In genomic region chr4:125392683-125393082, GRCh38 we compare ENCODE assay signal across 27 cellular contexts.
DNase-seq lines count a peak whose midpoint lies in the region; ATAC-seq, FAIRE-seq and TF ChIP-seq lines count a peak whose summit lies in the region.
"Had no signal": no experiment of that assay in that cellular context is flagged by ENCODE, and none has a peak within 500 bp of the region (broad histone marks: within the 10 kb centered on the region; RNA-seq: fewer than 3 reads in every experiment).

No MANE protein-coding gene starts in this region.

- H3K36me3 ChIP-seq in astrocyte (ENCODE audit: insufficient read depth, low read length) (no peaks in the 10 kb centered on the region), mesodermal cell (ENCODE audit: control insufficient read depth, insufficient read depth, low read length) (no peaks in the 10 kb centered on the region), thoracic aorta (no peaks in the 10 kb centered on the region), heart right ventricle (no peaks in the 10 kb centered on the region)
- H3K36me3 ChIP-seq: BLaER1 treated with 17β-estradiol and CSF1 and Interleukin-3, amounts not matched to agents 10 nM and 100 nM had no signal

- H3K9me3 Mint-ChIP-seq in natural killer cell (no peaks in the 10 kb centered on the region), astrocyte (ENCODE audit: unreplicated experiment) (no peaks in the 10 kb centered on the region)
- no peaks in the 10 kb centered on the region for H3K9me3 Mint-ChIP-seq in natural killer cell treated with Interleukin-12 subunit alpha and Interleukin-12 subunit beta and Interleukin-15 and Interleukin-18, amount 100 ng/mL, for 72 hours
- H3K9me3 Mint-ChIP-seq: GM23338, H9 had no signal

- no peaks in the 10 kb centered on the region for H3K27me3 Mint-ChIP-seq in natural killer cell (ENCODE audit: low read depth in 2 of 2)
- no peaks in the 10 kb centered on the region for H3K27me3 Mint-ChIP-seq in natural killer cell treated with Interleukin-12 subunit alpha and Interleukin-12 subunit beta and Interleukin-15 and Interleukin-18, amount 100 ng/mL, for 72 hours
- no peaks in the 10 kb centered on the region for H3K27me3 Mint-ChIP-seq in astrocyte (ENCODE audit: low read depth, unreplicated experiment)
- H3K27me3 Mint-ChIP-seq: CD4-positive, alpha-beta T cell; IgD-negative memory B cell had no signal

- DNase-seq in natural killer cell (no peak), astrocyte (ENCODE audit: low read depth) (no peak), thoracic aorta (ENCODE audit: low spot score) (no peak), retina (no peak), putamen (ENCODE audit: low spot score) (no peak), heart right ventricle (no peak)
- DNase-seq in natural killer cell treated with Interleukin-12 subunit alpha and Interleukin-12 subunit beta and Interleukin-15 and Interleukin-18, amount 100 ng/mL, for 72 hours (ENCODE audit: low spot score), result no peak
- DNase-seq: 8988T; AML-193; CD4-positive, alpha-beta T cell; H9; HFFc6; MM.1S; NCI-H2029; NCI-H446 treated with DMSO at 0.1 percent for 48 hours; NCI-H526; NCI-H82; NK-92 treated with Interleukin-12 subunit alpha and Interleukin-12 subunit beta, amount 100 ng/mL, for 24 hours; PC-9; Right ventricle myocardium superior; RPMI8226 had no signal

- H3K4me3 Mint-ChIP-seq in natural killer cell (peak overlapping the region; percentile 55), astrocyte (ENCODE audit: unreplicated experiment) (no peak overlapping the region)
- no peak overlapping the region for H3K4me3 Mint-ChIP-seq in natural killer cell treated with Interleukin-12 subunit alpha and Interleukin-12 subunit beta and Interleukin-15 and Interleukin-18, amount 100 ng/mL, for 72 hours
- H3K4me3 Mint-ChIP-seq: CD4-positive, alpha-beta T cell; GM23338; H9; HFFc6 had no signal

- H3K27me3 ChIP-seq in astrocyte (ENCODE audit: insufficient read depth, low read length) (no peaks in the 10 kb centered on the region), thoracic aorta (replicated peaks; ENCODE audit: insufficient read depth) (no peaks in the 10 kb centered on the region), heart right ventricle (no peaks in the 10 kb centered on the region)
- H3K27me3 ChIP-seq: BLaER1 treated with 17β-estradiol and CSF1 and Interleukin-3, amounts not matched to agents 10 nM and 100 nM had no signal

- no peaks in the 10 kb centered on the region for H3K9me3 ChIP-seq in astrocyte (ENCODE audit: insufficient read depth, low read depth, low read length)
- H3K9me3 ChIP-seq in mesodermal cell (ENCODE audit: control insufficient read depth, low read length), result no peaks in the 10 kb centered on the region
- H3K9me3 ChIP-seq in thoracic aorta, result no peaks in the 10 kb centered on the region
- H3K9me3 ChIP-seq in heart right ventricle, result no peaks in the 10 kb centered on the region
- H3K9me3 ChIP-seq: BLaER1 treated with 17β-estradiol and CSF1 and Interleukin-3, amounts not matched to agents 10 nM and 100 nM had no signal

- no peak overlapping the region for H3K9ac ChIP-seq in astrocyte (ENCODE audit: low read length)
- H3K9ac ChIP-seq: BLaER1 treated with 17β-estradiol and CSF1 and Interleukin-3, amounts not matched to agents 10 nM and 100 nM; KMS-11 had no signal

- TF ChIP-seq CTCF in natural killer cell (IDR thresholded peaks at IDR 0.05), result no peak
- TF ChIP-seq CTCF in astrocyte (IDR thresholded peaks at IDR 0.05; ENCODE audit: insufficient read depth, low read depth, low read length), result no peak
- TF ChIP-seq CTCF in thoracic aorta (IDR thresholded peaks at IDR 0.05), result no peak
- no peak for TF ChIP-seq CTCF in heart right ventricle (IDR thresholded peaks at IDR 0.05)

- H3K36me3 Mint-ChIP-seq in natural killer cell, result no peaks in the 10 kb centered on the region
- H3K36me3 Mint-ChIP-seq in natural killer cell treated with Interleukin-12 subunit alpha and Interleukin-12 subunit beta and Interleukin-15 and Interleukin-18, amount 100 ng/mL, for 72 hours, result no peaks in the 10 kb centered on the region
- no peaks in the 10 kb centered on the region for H3K36me3 Mint-ChIP-seq in astrocyte (ENCODE audit: low read depth, unreplicated experiment)

- H3K27ac ChIP-seq in astrocyte (ENCODE audit: low read depth, low read length) (no peak overlapping the region), mesodermal cell (ENCODE audit: low read depth, low read length, severe bottlenecking) (peak overlapping the region; percentile 31), thoracic aorta (peak overlapping the region; percentile 3 to 46), heart right ventricle (peak overlapping the region in 4 of 10 donors; percentile 16 to 77 (median 41))
- H3K27ac ChIP-seq: BLaER1 treated with 17β-estradiol and CSF1 and Interleukin-3, amounts not matched to agents 10 nM and 100 nM; KMS-11; PC-9 had no signal

- intact Hi-C loops in natural killer cell (cut with micrococcal nuclease), result no loop called here
- intact Hi-C loops in heart right ventricle (cut with DNase I), result loop anchor here in 3 of 10 donors (5.0 kb wide), 2 partner anchors 40 to 75 kb away; no protein-coding TSS in a partner anchor

- peaks cover 19% of the 10 kb centered on the region for H3K4me1 ChIP-seq in astrocyte (ENCODE audit: insufficient read depth, low read length)
- peaks cover 23% of the 10 kb centered on the region for H3K4me1 ChIP-seq in mesodermal cell (ENCODE audit: control insufficient read depth, insufficient read depth, low read length, poor library complexity, severe bottlenecking)
- H3K4me1 ChIP-seq in thoracic aorta (ENCODE audit: control insufficient read depth in 1 of 2, low read depth in 2 of 2), result peaks cover 25 to 68% of the 10 kb centered on the region in 2 donors
- peaks cover 0 to 74% (median 42%) of the 10 kb centered on the region in 9 donors for H3K4me1 ChIP-seq in heart right ventricle
- H3K4me1 ChIP-seq: BLaER1 treated with 17β-estradiol and CSF1 and Interleukin-3, amounts not matched to agents 10 nM and 100 nM had no signal

- H3K4me1 Mint-ChIP-seq in natural killer cell (peaks cover 29 to 38% of the 10 kb centered on the region in 2 donors), astrocyte (ENCODE audit: low read depth, unreplicated experiment) (peaks cover 20% of the 10 kb centered on the region)
- peaks cover 21 to 27% of the 10 kb centered on the region in 2 donors for H3K4me1 Mint-ChIP-seq in natural killer cell treated with Interleukin-12 subunit alpha and Interleukin-12 subunit beta and Interleukin-15 and Interleukin-18, amount 100 ng/mL, for 72 hours (ENCODE audit: low read depth in 2 of 2)
- H3K4me1 Mint-ChIP-seq: IgD-negative memory B cell had no signal

- no peak overlapping the region for H3K4me2 ChIP-seq in astrocyte (ENCODE audit: low read length)
- H3K4me2 ChIP-seq: BLaER1 treated with 17β-estradiol and CSF1 and Interleukin-3, amounts not matched to agents 10 nM and 100 nM; GM23338; KMS-11; PC-9 had no signal

- no peaks in the 10 kb centered on the region for H4K20me1 ChIP-seq in astrocyte (ENCODE audit: insufficient read depth, low read length)
- H4K20me1 ChIP-seq: BLaER1 treated with 17β-estradiol and CSF1 and Interleukin-3, amounts not matched to agents 10 nM and 100 nM had no signal

- 60% methylated on average over 1 of the region's 1 CpG; no CpG with 5 or more reads in 1 of the 2 experiments for whole genome bisulfite sequencing in mesodermal cell (ENCODE audit: insufficient coverage in 2 of 2), 2 experiments
- WGBS in heart right ventricle, 2 donors, result 15 to 30% methylated on average over 1 of the region's 1 CpG

- no peak overlapping the region for H3K4me3 ChIP-seq in astrocyte (ENCODE audit: insufficient read depth, low read depth, low read length)
- no peak overlapping the region for H3K4me3 ChIP-seq in mesodermal cell (ENCODE audit: extremely low read depth, insufficient read depth, low read length, poor library complexity, severe bottlenecking)
- H3K4me3 ChIP-seq in thoracic aorta, result peak overlapping the region; percentile 26
- no peak overlapping the region for H3K4me3 ChIP-seq in heart right ventricle
- H3K4me3 ChIP-seq: BLaER1 treated with 17β-estradiol and CSF1 and Interleukin-3, amounts not matched to agents 10 nM and 100 nM; GM23338; PC-9 had no signal

- ATAC-seq in natural killer cell (no peak), thoracic aorta (ENCODE audit: insufficient number of reproducible peaks, low FRiP score, low read depth) (no peak), heart right ventricle (no peak)
- ATAC-seq in natural killer cell treated with Interleukin-12 subunit alpha and Interleukin-12 subunit beta and Interleukin-15 and Interleukin-18, amount 100 ng/mL, for 72 hours, result no peak
- ATAC-seq: GM23338 had no signal

- peak overlapping the region in 1 of 2 donors; percentile 59 for H3K27ac Mint-ChIP-seq in natural killer cell
- H3K27ac Mint-ChIP-seq in natural killer cell treated with Interleukin-12 subunit alpha and Interleukin-12 subunit beta and Interleukin-15 and Interleukin-18, amount 100 ng/mL, for 72 hours, result no peak overlapping the region
- H3K27ac Mint-ChIP-seq in astrocyte (ENCODE audit: unreplicated experiment), result no peak overlapping the region
- H3K27ac Mint-ChIP-seq: CD4-positive, alpha-beta T cell; GM23338; HFFc6; IgD-negative memory B cell had no signal

- no peak overlapping the region for H2AFZ ChIP-seq in astrocyte (ENCODE audit: low read depth, low read length)
- H2AFZ ChIP-seq: GM23338, PC-9 had no signal

- H3K79me2 ChIP-seq in astrocyte (ENCODE audit: insufficient read depth, low read length), result no peaks in the 10 kb centered on the region

- FAIRE-seq in astrocyte (lab: Jason Lieb, UNC), result peak; percentile 37
- FAIRE-seq: D721Med had no signal
